In genomic region chr3:184173374-184173722, GRCh38 we compare ENCODE assay signal across 1 cellular context.
TF ChIP-seq lines count a peak whose summit lies in the region.

No MANE protein-coding gene starts in this region.

TF ChIP-seq in GM23338, 12 proteins besides CTCF, POLR2A, EP300 and RAD21:
- TF ChIP-seq JUNB (IDR thresholded peaks at IDR 0.05; ENCODE audit: unreplicated experiment) (no peak), ETS1 (IDR thresholded peaks at IDR 0.05) (no peak), ZNF462 (CRISPR knock-in tag; IDR thresholded peaks at IDR 0.05) (no peak), NANOG (IDR thresholded peaks at IDR 0.05; ENCODE audit: borderline replicate concordance) (no peak), ZNF331 (CRISPR knock-in tag; IDR thresholded peaks at IDR 0.05; ENCODE audit: low read depth) (no peak), POLR2AphosphoS5 (IDR thresholded peaks at IDR 0.05; ENCODE audit: low read depth) (no peak), REST (IDR thresholded peaks at IDR 0.05; ENCODE audit: unreplicated experiment) (no peak), EZH2 (IDR thresholded peaks at IDR 0.05; ENCODE audit: low read depth, unreplicated experiment) (no peak), STAT1 (IDR thresholded peaks at IDR 0.05; ENCODE audit: unreplicated experiment) (no peak), ZNF114 (CRISPR knock-in tag; IDR thresholded peaks at IDR 0.05) (no peak), CREB1 (CRISPR knock-in tag; IDR thresholded peaks at IDR 0.05; ENCODE audit: low read depth) (no peak), EZH2phosphoT487 (IDR thresholded peaks at IDR 0.05; ENCODE audit: unreplicated experiment) (no peak)
